In the genomic region with DNA sequence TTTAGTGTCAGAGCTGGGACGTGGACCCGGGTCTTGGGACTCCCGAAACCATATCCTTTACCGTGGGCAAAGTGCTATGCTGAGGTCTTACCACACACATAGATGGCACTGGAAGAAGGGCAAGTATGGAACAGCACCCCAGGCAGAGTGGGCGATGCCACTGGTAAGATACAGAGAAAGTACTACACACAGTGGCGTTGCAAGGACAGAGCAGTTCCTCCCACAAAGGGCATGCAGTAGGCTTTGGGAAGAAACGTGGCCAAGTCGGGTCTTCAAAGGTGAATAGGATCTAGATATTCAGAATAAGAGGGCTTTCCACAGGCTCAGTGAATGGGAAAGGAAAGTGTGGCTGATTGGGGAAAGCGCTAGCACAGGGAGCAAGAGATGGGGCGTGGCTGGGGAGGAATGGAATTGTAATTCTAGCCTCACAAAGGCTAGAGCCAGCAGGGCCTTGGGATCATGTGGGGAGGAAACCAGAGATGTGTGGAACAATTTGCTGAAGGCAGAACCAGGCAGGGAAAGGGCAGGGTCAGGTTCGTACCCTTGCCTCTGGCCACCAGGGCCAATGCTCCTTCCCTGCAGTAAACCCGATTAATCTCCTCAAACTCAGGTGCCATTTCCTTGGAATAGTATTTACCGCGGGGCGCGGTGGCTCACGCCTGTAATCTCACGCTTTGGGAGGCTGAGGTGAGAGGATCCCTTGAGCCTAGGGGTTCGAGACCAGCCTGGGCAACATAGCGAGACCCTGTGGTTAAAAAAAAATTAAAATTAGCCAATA, we compare ENCODE assay signal across 8 cellular contexts. TPM values are rescaled to one million over a fixed set of nuclear protein-coding genes. Genes with fewer than 3 reads are reported as not detected.
A peak's percentile ranks its signal among the peaks of the same experiment; 100 is the strongest.
DNase-seq lines count a peak whose midpoint lies in the region; ATAC-seq and TF ChIP-seq lines count a peak whose summit lies in the region.

No MANE protein-coding gene starts in this region.

- no peaks in the 10 kb centered on the region for H3K27me3 ChIP-seq in cardiac muscle cell
- no peaks in the 10 kb centered on the region for H3K27me3 ChIP-seq in psoas muscle (ENCODE audit: insufficient read depth in 3 of 3, low read length in 2 of 3)

- H3K4me1 Mint-ChIP-seq in activated naive CD4-positive, alpha-beta T cell treated with anti-CD3 and anti-CD28 coated beads for 36 hours (ENCODE audit: low read depth): peaks cover 64% of the 10 kb centered on the region
- peaks cover 65% of the 10 kb centered on the region for H3K4me1 Mint-ChIP-seq in activated CD4-positive, alpha-beta memory T cell treated with anti-CD3 and anti-CD28 coated beads, Interleukin-2, amount 10 ng/mL, durations not matched to agents 7 days and 5 days

- WGBS in psoas muscle, 3 donors: 11 to 19% (median 12%) methylated on average over 20 of the region's 20 CpGs

- peak overlapping the region; percentile 92 for H3K4me3 Mint-ChIP-seq in activated naive CD4-positive, alpha-beta T cell treated with anti-CD3 and anti-CD28 coated beads for 36 hours
- peak overlapping the region; percentile 84 for H3K4me3 Mint-ChIP-seq in activated CD4-positive, alpha-beta memory T cell treated with anti-CD3 and anti-CD28 coated beads, Interleukin-2, amount 10 ng/mL, durations not matched to agents 7 days and 5 days

- no peaks in the 10 kb centered on the region for H3K27me3 Mint-ChIP-seq in activated naive CD4-positive, alpha-beta T cell treated with anti-CD3 and anti-CD28 coated beads for 36 hours (ENCODE audit: low read depth)
- no peaks in the 10 kb centered on the region for H3K27me3 Mint-ChIP-seq in activated CD4-positive, alpha-beta memory T cell treated with anti-CD3 and anti-CD28 coated beads, Interleukin-2, amount 10 ng/mL, durations not matched to agents 7 days and 5 days

- no peak for DNase-seq in activated naive CD4-positive, alpha-beta T cell treated with anti-CD3 and anti-CD28 coated beads for 36 hours
- DNase-seq in activated naive CD4-positive, alpha-beta T cell (lab: John Stamatoyannopoulos, UW): no peak
- DNase-seq in activated CD4-positive, alpha-beta memory T cell treated with anti-CD3 and anti-CD28 coated beads, Interleukin-2, amount 10 ng/mL, durations not matched to agents 7 days and 5 days: no peak
- DNase-seq in cardiac muscle cell (ENCODE audit: low read depth in 1 of 2, low spot score in 1 of 2) (peak; percentile 84), psoas muscle (peak; percentile 66 to 82), cortex of kidney (lab: John Stamatoyannopoulos, UW) (no peak)
- no peak for DNase-seq in activated CD8-positive, alpha-beta memory T cell treated with anti-CD3 and anti-CD28 coated beads, Interleukin-2, amount 50 U/mL, for 4 hours
- no peak for DNase-seq in stimulated activated CD4-positive, alpha-beta T cell treated with anti-CD3 and anti-CD28 coated beads, Interleukin-4, amount 100 ng/mL, for 4 hours

- H3K9me3 ChIP-seq in cardiac muscle cell (ENCODE audit: low read depth) (no peaks in the 10 kb centered on the region), psoas muscle (no peaks in the 10 kb centered on the region)

- no peaks in the 10 kb centered on the region for H3K36me3 ChIP-seq in cardiac muscle cell
- H3K36me3 ChIP-seq in psoas muscle (ENCODE audit: insufficient read depth in 1 of 2, low read depth in 1 of 2): no peaks in the 10 kb centered on the region

- no peak for TF ChIP-seq CTCF in cardiac muscle cell (IDR thresholded peaks at IDR 0.05; ENCODE audit: low read depth, low read length)
- TF ChIP-seq CTCF in psoas muscle (IDR thresholded peaks at IDR 0.05): no peak

- peaks cover 6% of the 10 kb centered on the region for H3K36me3 Mint-ChIP-seq in activated naive CD4-positive, alpha-beta T cell treated with anti-CD3 and anti-CD28 coated beads for 36 hours (ENCODE audit: low read depth)
- H3K36me3 Mint-ChIP-seq in activated CD4-positive, alpha-beta memory T cell treated with anti-CD3 and anti-CD28 coated beads, Interleukin-2, amount 10 ng/mL, durations not matched to agents 7 days and 5 days (ENCODE audit: low read depth): no peaks in the 10 kb centered on the region

- H3K4me3 ChIP-seq in cardiac muscle cell: no peak overlapping the region
- peak overlapping the region; percentile 83 for H3K4me3 ChIP-seq in psoas muscle

- H3K9me3 Mint-ChIP-seq in activated naive CD4-positive, alpha-beta T cell treated with anti-CD3 and anti-CD28 coated beads for 36 hours: no peaks in the 10 kb centered on the region
- H3K9me3 Mint-ChIP-seq in activated CD4-positive, alpha-beta memory T cell treated with anti-CD3 and anti-CD28 coated beads, Interleukin-2, amount 10 ng/mL, durations not matched to agents 7 days and 5 days: no peaks in the 10 kb centered on the region

- intact Hi-C loops in activated naive CD4-positive, alpha-beta T cell treated with anti-CD3 and anti-CD28 coated beads for 36 hours (cut with micrococcal nuclease): no loop called here
- intact Hi-C loops in psoas muscle (cut with DNase I): loop anchor here (1.0 to 2.0 kb wide), 2 partner anchors 34 to 35 kb away; no protein-coding TSS in a partner anchor

- ATAC-seq in psoas muscle: peak; percentile 76 to 78 (median 78)

- H3K27ac Mint-ChIP-seq in activated naive CD4-positive, alpha-beta T cell treated with anti-CD3 and anti-CD28 coated beads for 36 hours: peak overlapping the region; percentile 100
- peak overlapping the region; percentile 99 for H3K27ac Mint-ChIP-seq in activated CD4-positive, alpha-beta memory T cell treated with anti-CD3 and anti-CD28 coated beads, Interleukin-2, amount 10 ng/mL, durations not matched to agents 7 days and 5 days

- CTCF ChIA-PET in activated naive CD4-positive, alpha-beta T cell treated with anti-CD3 and anti-CD28 coated beads for 36 hours (lab: Charles Lee): interaction anchor here (0.7 to 1.5 kb wide), 7 partner anchors 10 to 563 kb away, joined by 3 to 5 read pairs (median 5); no protein-coding TSS in a partner anchor
- CTCF ChIA-PET in activated CD4-positive, alpha-beta memory T cell treated with anti-CD3 and anti-CD28 coated beads, Interleukin-2, amount 10 ng/mL, durations not matched to agents 7 days and 5 days (lab: Charles Lee): interaction anchor here (0.5 to 6.1 kb wide), 10 partner anchors 12 to 54 kb away, joined by 3 to 70 read pairs (median 6); no protein-coding TSS in a partner anchor

- H3K4me1 ChIP-seq in cardiac muscle cell (ENCODE audit: low read depth) (peaks cover 33% of the 10 kb centered on the region), psoas muscle (peaks cover 58% of the 10 kb centered on the region)

- POLR2A ChIA-PET in activated CD4-positive, alpha-beta memory T cell treated with anti-CD3 and anti-CD28 coated beads, Interleukin-2, amount 10 ng/mL, durations not matched to agents 7 days and 5 days (lab: Charles Lee): interaction anchor here (0.7 to 23.3 kb wide), 16 partner anchors 10 to 229 kb away, joined by 3 to 496 read pairs (median 18); a partner anchor contains a TSS

- peak overlapping the region; percentile 90 for H3K27ac ChIP-seq in cardiac muscle cell
- peak overlapping the region; percentile 99 for H3K27ac ChIP-seq in psoas muscle

RNA-seq across cellular contexts. Expression of a gene that starts 36.0 kb away (rescaled TPM):
- total RNA-seq in activated naive CD4-positive, alpha-beta T cell treated with anti-CD3 and anti-CD28 coated beads for 36 hours: 100 to 1,000 TPM; 363 to 374 TPM
- total RNA-seq in activated CD4-positive, alpha-beta memory T cell treated with anti-CD3 and anti-CD28 coated beads, Interleukin-2, amount 10 ng/mL, durations not matched to agents 7 days and 5 days: 100 to 1,000 TPM; 475 to 483 TPM
- total RNA-seq in cardiac muscle cell (87.9 and 127 TPM in 2 replicates), psoas muscle (100 to 1,000 TPM; 423 to 683 (median 522) TPM)
- polyA plus RNA-seq in cardiac muscle cell (152 and 166 TPM in 2 replicates), psoas muscle (100 to 1,000 TPM; 522 to 746 (median 549) TPM)

Comparison
In these comparisons a context has a peak if more than half of its experiments do, and no peak if none do; other contexts are left out.
1. DNase-seq: peak in cardiac muscle cell (2 of 2) and psoas muscle (2 of 2); none in activated naive CD4-positive, alpha-beta T cell treated with anti-CD3 and anti-CD28 coated beads for 36 hours (single experiment), activated naive CD4-positive, alpha-beta T cell (0 of 4), activated CD4-positive, alpha-beta memory T cell treated with anti-CD3 and anti-CD28 coated beads, Interleukin-2, amount 10 ng/mL, durations not matched to agents 7 days and 5 days (single experiment), cortex of kidney (single experiment), activated CD8-positive, alpha-beta memory T cell treated with anti-CD3 and anti-CD28 coated beads, Interleukin-2, amount 50 U/mL, for 4 hours (single experiment) and stimulated activated CD4-positive, alpha-beta T cell treated with anti-CD3 and anti-CD28 coated beads, Interleukin-4, amount 100 ng/mL, for 4 hours (0 of 2).